19 cellular contexts compared by ENCODE assay signal in the genomic region with DNA sequence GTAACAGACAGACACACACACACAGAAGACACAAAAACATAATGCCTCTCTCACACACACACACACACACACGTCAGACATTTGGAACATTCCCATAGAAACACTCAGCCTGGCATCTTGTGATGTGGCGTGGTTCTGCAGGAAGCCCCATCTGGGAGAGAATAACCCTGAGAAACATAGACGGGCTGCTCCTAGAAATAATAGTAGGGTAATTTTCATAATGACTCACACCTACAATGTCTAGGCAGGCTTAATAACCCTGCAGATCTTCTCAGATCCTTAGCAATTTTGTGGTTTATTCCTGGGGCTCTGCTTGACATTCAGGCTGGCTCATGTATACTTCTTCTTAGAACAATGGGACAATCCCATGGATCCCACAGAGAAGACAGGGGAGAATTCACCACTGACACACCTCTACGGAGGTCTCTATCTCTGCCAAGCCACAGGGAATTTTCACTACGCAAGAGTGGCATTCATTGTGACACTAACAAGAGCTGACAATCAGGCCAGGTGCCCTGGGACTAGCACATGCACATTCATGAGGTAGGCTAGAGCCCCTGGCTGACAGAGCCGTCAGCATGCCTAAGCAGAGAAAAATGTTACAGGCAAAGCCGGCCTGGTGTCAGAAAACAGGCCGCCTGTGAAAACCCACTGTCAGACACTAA.
"Had no signal": no experiment of that assay in that cellular context is flagged by ENCODE, and none has a peak within 500 bp of the region (broad histone marks: within the 10 kb centered on the region; RNA-seq: fewer than 3 reads in every experiment).

No MANE protein-coding gene starts in this region.

- H2AFZ ChIP-seq: parathyroid adenoma had no signal

- H3K27me3 ChIP-seq: esophagus squamous epithelium, transverse colon had no signal

- DNase-seq: effector memory CD8-positive, alpha-beta T cell; esophagus squamous epithelium; foreskin fibroblast; head of caudate nucleus; hippocampal formation; mammary epithelial cell; naive thymus-derived CD4-positive, alpha-beta T cell; nephron progenitor cell; psoas muscle; stimulated activated CD4-positive, alpha-beta T cell treated with anti-CD3 and anti-CD28 coated beads, Interleukin-2, amount 100 ng/mL, for 24 hours; stimulated activated CD4-positive, alpha-beta T cell treated with anti-CD3 and anti-CD28 coated beads, Interleukin-4, amount 100 ng/mL, for 4 hours; stimulated activated naive B cell treated with anti-CD40 and anti-IgM and Interleukin-4, amounts not matched to agents 10 μg/mL and 1 μg/mL and 100 μg/mL, for 72 hours; stimulated activated naive CD8-positive, alpha-beta T cell treated with anti-CD3 and anti-CD28 coated beads, Interleukin-15, amount 100 ng/mL, for 72 hours; transverse colon had no signal

- H3K79me2 ChIP-seq: parathyroid adenoma had no signal

- H3K36me3 ChIP-seq: esophagus squamous epithelium, thoracic aorta, transverse colon had no signal

- H3K9me3 ChIP-seq: esophagus squamous epithelium, psoas muscle, thoracic aorta, transverse colon had no signal

- H3K27ac ChIP-seq: esophagus squamous epithelium, parathyroid adenoma, psoas muscle, thoracic aorta, transverse colon had no signal

- H3K9ac ChIP-seq: parathyroid adenoma had no signal

- H3K4me3 ChIP-seq: esophagus squamous epithelium, psoas muscle, skin epidermis, thoracic aorta, transverse colon had no signal

- H3K4me1 ChIP-seq: esophagus squamous epithelium, parathyroid adenoma, psoas muscle, transverse colon had no signal

- ATAC-seq: effector memory CD8-positive, alpha-beta T cell; left lobe of liver; naive thymus-derived CD4-positive, alpha-beta T cell; psoas muscle; sciatic nerve; stimulated activated naive B cell treated with anti-CD40 and anti-IgM and Interleukin-4, amounts not matched to agents 10 μg/mL and 1 μg/mL and 100 μg/mL, for 72 hours; stimulated activated naive CD8-positive, alpha-beta T cell treated with anti-CD3 and anti-CD28 coated beads, Interleukin-15, amount 100 ng/mL, for 72 hours had no signal
